22 cellular contexts compared by ENCODE assay signal in genomic region chr19:38216785-38217746, GRCh38. TPM values are rescaled to one million over a fixed set of nuclear protein-coding genes. Genes with fewer than 3 reads are reported as not detected.
A peak's percentile ranks its signal among the peaks of the same experiment; 100 is the strongest.
DNase-seq lines count a peak whose midpoint lies in the region; ATAC-seq lines count a peak whose summit lies in the region.
"Had no signal": no experiment of that assay in that cellular context is flagged by ENCODE, and none has a peak within 500 bp of the region (broad histone marks: within the 10 kb centered on the region; RNA-seq: fewer than 3 reads in every experiment).

No MANE protein-coding gene starts in this region.

- H3K27ac ChIP-seq in temporal lobe (ENCODE audit: low read depth, low read length) = peak overlapping the region; percentile 79
- H3K27ac ChIP-seq: 22Rv1, BLaER1, GM23248, HL-60, Peyer's patch had no signal

- ATAC-seq in left lobe of liver (no peak), GM19324 (IDR thresholded peaks at IDR 0.05; ENCODE audit: low FRiP score, unreplicated experiment) (no peak)

- DNase-seq in DMS153 (lab: John Stamatoyannopoulos, UW) (peak; percentile 43), DMS153 treated with DMSO at 0.1 percent for 48 hours (lab: John Stamatoyannopoulos, UW; ENCODE audit: unreplicated experiment) (no peak), SK-N-DZ (ENCODE audit: low spot score) (peak; percentile 51), left kidney (ENCODE audit: low read depth, low spot score) (peak; percentile 78), islet precursor cell (no peak), left lobe of liver (ENCODE audit: low spot score) (no peak)
- DNase-seq: CD8-positive, alpha-beta memory T cell; DMS53; GM23248; HFFc6; KG1; NCI-H1092; NCI-H1694 treated with DMSO at 0.1 percent for 48 hours; Peyer's patch; SHP77 had no signal

RNA-seq across cellular contexts. Expression of gene DPF1, which starts 7.0 kb away (rescaled TPM):
- polyA plus RNA-seq in SK-N-DZ (2014; cell fraction: cytosol; rRNA removed) = 30.6 and 40.8 TPM in 2 replicates
- 50.0 and 51.9 TPM in 2 replicates for polyA plus RNA-seq in SK-N-DZ (2014; cell fraction: nucleus; rRNA removed)
- 35.4 TPM for total RNA-seq in temporal lobe
- not detected for total RNA-seq in left lobe of liver
- total RNA-seq: Peyer's patch had no signal
- polyA plus RNA-seq: CD8-positive, alpha-beta memory T cell had no signal

RNA-seq across cellular contexts. Expression of gene PPP1R14A, which starts 39.1 kb away (rescaled TPM):
- polyA plus RNA-seq in SK-N-DZ (2014; cell fraction: cytosol; rRNA removed) = 2.0 and 3.5 TPM in 2 replicates
- 5.1 and 10.4 TPM in 2 replicates for polyA plus RNA-seq in SK-N-DZ (2014; cell fraction: nucleus; rRNA removed)
- total RNA-seq in temporal lobe = 1.2 TPM
- total RNA-seq in left lobe of liver = 3.9 TPM
- total RNA-seq: M059J, NCI-H460 had no signal
- polyA plus RNA-seq: CD8-positive, alpha-beta memory T cell had no signal

RNA-seq across cellular contexts. Expression of gene SPINT2, which starts 47.3 kb away (rescaled TPM):
- 1.6 and 2.1 TPM in 2 replicates for polyA plus RNA-seq in SK-N-DZ (2014; cell fraction: cytosol; rRNA removed)
- 1.4 and 1.8 TPM in 2 replicates for polyA plus RNA-seq in SK-N-DZ (2014; cell fraction: nucleus; rRNA removed)
- total RNA-seq in temporal lobe (60.0 TPM), left lobe of liver (7.3 TPM)

Comparison
In these comparisons a context has a peak if more than half of its experiments do, and no peak if none do; other contexts are left out.
1. DNase-seq: peak in DMS153 (single experiment), SK-N-DZ (single experiment) and left kidney (single experiment); none in DMS153 treated with DMSO at 0.1 percent for 48 hours (single experiment), islet precursor cell (single experiment) and left lobe of liver (single experiment).
2. RNA of gene DPF1, which starts 7.0 kb away (total RNA-seq): 35.4 TPM in temporal lobe (single experiment); not detected in left lobe of liver (single experiment); every median in the first group is over 10 times any median in the second.